10 cellular contexts compared by ENCODE assay signal in genomic region chr7:24880886-24881285, GRCh38.
"Had no signal": no experiment of that assay in that cellular context is flagged by ENCODE, and none has a peak within 500 bp of the region (broad histone marks: within the 10 kb centered on the region; RNA-seq: fewer than 3 reads in every experiment).

No MANE protein-coding gene starts in this region.

- H3K36me3 ChIP-seq: left ventricle myocardium inferior, ovary, spleen had no signal

- DNase-seq: activated CD4-positive, alpha-beta T cell treated with anti-CD3 and anti-CD28 coated beads, Interleukin-2, amount 50 U/mL, for 1 hour; activated naive CD4-positive, alpha-beta T cell; left ventricle myocardium inferior; naive thymus-derived CD4-positive, alpha-beta T cell; ovary; spleen; stimulated activated CD4-positive, alpha-beta T cell treated with anti-CD3 and anti-CD28 coated beads, Interleukin-1b, Interleukin-23, amount 100 ng/mL, for 48 hours had no signal

- ATAC-seq: esophagus mucosa; naive thymus-derived CD4-positive, alpha-beta T cell; sciatic nerve had no signal

- H3K27me3 Mint-ChIP-seq: naive thymus-derived CD4-positive, alpha-beta T cell had no signal

- H3K9me3 ChIP-seq: left ventricle myocardium inferior, ovary, spleen had no signal

- H3K4me3 ChIP-seq: left ventricle myocardium inferior, ovary, spleen had no signal

- H3K27ac ChIP-seq: left ventricle myocardium inferior, ovary, spleen had no signal

- H3K36me3 Mint-ChIP-seq: WTC11 had no signal

- H3K27ac Mint-ChIP-seq: WTC11 had no signal

- H3K4me3 Mint-ChIP-seq: naive thymus-derived CD4-positive, alpha-beta T cell; WTC11 had no signal

- H3K27me3 ChIP-seq: ovary, spleen had no signal

- H3K9me3 Mint-ChIP-seq: naive thymus-derived CD4-positive, alpha-beta T cell; WTC11 had no signal
